8 cellular contexts compared by ENCODE assay signal in genomic region chr19:47573076-47574026, GRCh38. TPM values are rescaled to one million over a fixed set of nuclear protein-coding genes. Genes with fewer than 3 reads are reported as not detected.
DNase-seq lines count a peak whose midpoint lies in the region; ATAC-seq and TF ChIP-seq lines count a peak whose summit lies in the region.

Gene ZNF541, minus strand, starts transcription at chr19:47573148. Its CDS starts 17,292 bp downstream, at chr19:47555856.

- H3K27me3 ChIP-seq in IMR-90 (ENCODE audit: control insufficient read depth, insufficient read depth, low read length) (peaks cover 8% of the 10 kb centered on the region; the same call in 1 of the 2 replicates), uterus (no peaks in the 10 kb centered on the region)

- H2BK15ac ChIP-seq in IMR-90 (ENCODE audit: low read depth, low read length), result no peak within 1 kb of the TSS

- H4K8ac ChIP-seq in IMR-90 (ENCODE audit: low read depth in 2 of 2, low read length in 2 of 2), result 0 out of 4 replicates have a peak within 1 kb of the TSS, but pooled peaks have one; percentile 14 to 57

- H3K36me3 ChIP-seq in IMR-90 (ENCODE audit: control insufficient read depth, insufficient read depth, low read length) (no peaks in the 10 kb centered on the region), uterus (no peaks in the 10 kb centered on the region)

- TF ChIP-seq RAD21 in IMR-90 (IDR thresholded peaks at IDR 0.05; ENCODE audit: low read length), result no peak

- H3K27ac ChIP-seq in IMR-90 (ENCODE audit: insufficient read depth, low read length) (no peak within 1 kb of the TSS), uterus (no peak within 1 kb of the TSS)

- in situ Hi-C loops in IMR-90 (cut with MboI; ENCODE audit: low sequenced_read_pairs), result no loop called here

- dilution Hi-C loops in IMR-90 (cut with HindIII; ENCODE audit: low sequenced_read_pairs, unreplicated experiment), result no loop called here

- 41% methylated on average over 5 of the region's 88 CpGs; no CpG with 5 or more reads in 1 of the 2 experiments for WGBS in IMR-90 (ENCODE audit: extremely low coverage in 2 of 2, insufficient read length in 1 of 2), 2 experiments

- H3K9me3 ChIP-seq in IMR-90 (ENCODE audit: control insufficient read depth, insufficient read depth, low read length) (no peaks in the 10 kb centered on the region), uterus (no peaks in the 10 kb centered on the region)

- TF ChIP-seq POLR2A in IMR-90 (IDR thresholded peaks at IDR 0.05; ENCODE audit: low read depth, low read length) (no peak), uterus (IDR thresholded peaks at IDR 0.05) (no peak)

- H3K4me2 ChIP-seq in IMR-90 (ENCODE audit: low read depth, low read length), result peak within 1 kb of the TSS; percentile 40; the same call in 1 of the 2 replicates

- no peak within 1 kb of the TSS for H4K91ac ChIP-seq in IMR-90 (ENCODE audit: insufficient read depth, low read depth, low read length)

- H3K14ac ChIP-seq in IMR-90 (replicated peaks; ENCODE audit: low read depth, low read length), result no peak within 1 kb of the TSS

- H3K4me3 ChIP-seq in IMR-90 (ENCODE audit: insufficient read depth, low read depth, low read length), result peak within 1 kb of the TSS; percentile 19; the same call in 1 of the 2 replicates
- H3K4me3 ChIP-seq in fibroblast of villous mesenchyme (ENCODE audit: low read depth, low read length), result peak within 1 kb of the TSS; percentile 49
- peak within 1 kb of the TSS; percentile 37 for H3K4me3 ChIP-seq in skeletal muscle cell (ENCODE audit: low read depth, low read length)
- H3K4me3 ChIP-seq in uterus, result peak within 1 kb of the TSS in 1 of 2 donors; percentile 16

- H2AFZ ChIP-seq in IMR-90 (replicated peaks; ENCODE audit: low read length, poor library complexity), result peak within 1 kb of the TSS; percentile 86

- no peaks in the 10 kb centered on the region; a peak in 1 of 4 replicates for H3K79me1 ChIP-seq in IMR-90 (ENCODE audit: low read depth in 1 of 2, low read length in 2 of 2)

- no peak within 1 kb of the TSS for H3K56ac ChIP-seq in IMR-90 (ENCODE audit: extremely low read depth, insufficient read depth, low read length)

- no peak within 1 kb of the TSS for H4K5ac ChIP-seq in IMR-90 (ENCODE audit: low read depth, low read length)

- H3K9me1 ChIP-seq in IMR-90 (ENCODE audit: insufficient read depth, low read length), result no peaks in the 10 kb centered on the region; the same call in 1 of the 2 replicates

- H2BK5ac ChIP-seq in IMR-90 (ENCODE audit: low read depth, low read length, poor library complexity, severe bottlenecking), result no peak within 1 kb of the TSS

- ATAC-seq in IMR-90 (ENCODE audit: low read depth), result peak; percentile 67

- peak within 1 kb of the TSS; percentile 9 for H2AK9ac ChIP-seq in IMR-90 (replicated peaks; ENCODE audit: low read depth, low read length, poor library complexity)

- no peak within 1 kb of the TSS for H2BK20ac ChIP-seq in IMR-90 (ENCODE audit: low read depth, low read length)

- H2BK120ac ChIP-seq in IMR-90 (ENCODE audit: low read depth, low read length), result no peak within 1 kb of the TSS

- intact Hi-C loops in IMR-90 (cut with micrococcal nuclease), result no loop called here
- intact Hi-C loops in uterus (cut with DNase I; ENCODE audit: low total_unique reads), result no loop called here

- BruUV-seq in IMR-90 (replicated peaks; lab: Mats Ljungman, UMichigan), result no TSS peak

- CTCF ChIA-PET in IMR-90 (lab: Yijun Ruan, JAX), result no interaction called here

- TF ChIP-seq CTCF in IMR-90 (conservative IDR thresholded peaks at IDR 0.05; ENCODE audit: low read depth, low read length), result no peak
- TF ChIP-seq CTCF in fibroblast of villous mesenchyme (IDR thresholded peaks at IDR 0.05; ENCODE audit: insufficient read depth, low read depth, low read length), result no peak
- TF ChIP-seq CTCF in uterus (IDR thresholded peaks at IDR 0.05), result no peak

- no peak within 1 kb of the TSS; the same call in 1 of the 2 replicates for H2AK5ac ChIP-seq in IMR-90 (ENCODE audit: low read depth, low read length)

- POLR2A ChIA-PET in IMR-90 (lab: Charles Lee; ENCODE audit: unreplicated experiment), result no interaction called here

- DNase-seq in IMR-90 (peak; percentile 12), activated T-helper 1 cell treated with Interleukin-2 at 50 U/mL for 16 hours (ENCODE audit: low read depth) (peak; percentile 83), fibroblast of villous mesenchyme (ENCODE audit: low read depth) (peak; percentile 17), skeletal muscle cell (ENCODE audit: low read depth) (peak; percentile 11), uterus (peak; percentile 31 to 41), NCI-H2171 (lab: John Stamatoyannopoulos, UW) (no peak), glomerular visceral epithelial cell (ENCODE audit: extremely low spot score) (no peak), NCI-H2029 treated with DMSO at 0.1 percent for 48 hours (lab: John Stamatoyannopoulos, UW) (no peak)

- H4K20me1 ChIP-seq in IMR-90 (ENCODE audit: insufficient read depth, low read length), result no peaks in the 10 kb centered on the region

- no peak within 1 kb of the TSS for H3K18ac ChIP-seq in IMR-90 (ENCODE audit: low read depth, low read length)

- no peaks in the 10 kb centered on the region for H3K4me1 ChIP-seq in IMR-90 (ENCODE audit: control insufficient read depth, insufficient read depth, low read length)
- no peaks in the 10 kb centered on the region for H3K4me1 ChIP-seq in uterus

- H3K9ac ChIP-seq in IMR-90 (ENCODE audit: low read depth, low read length), result no peak within 1 kb of the TSS

- H3K23ac ChIP-seq in IMR-90 (ENCODE audit: low read depth, low read length), result no peak within 1 kb of the TSS

- H3K4ac ChIP-seq in IMR-90 (ENCODE audit: low read depth, low read length), result no peak within 1 kb of the TSS

TF ChIP-seq in IMR-90, 13 proteins besides CTCF, POLR2A, EP300 and RAD21:
- peak; percentile 51 for TF ChIP-seq BHLHE40 (IDR thresholded peaks at IDR 0.05; ENCODE audit: low read depth, low read length)
- TF ChIP-seq MAZ (IDR thresholded peaks at IDR 0.05; ENCODE audit: borderline replicate concordance, low read depth, low read length), result peak; percentile 23; the same call in 1 of the 2 replicates
- no peak for TF ChIP-seq CEBPB (IDR thresholded peaks at IDR 0.05; ENCODE audit: low read depth, low read length)

RNA-seq across cellular contexts. Expression of gene ZNF541, which starts in this region (rescaled TPM):
- total RNA-seq in IMR-90 (2012; rRNA removed) (not detected in 2 replicates), fibroblast of villous mesenchyme (under 0.01 TPM in 2 replicates), uterus (1 to 10 TPM in 1 of 4 donors, under 1 TPM in 1, not detected in 2; 0.90 to 1.2 TPM)
- polyA plus RNA-seq in IMR-90 (2012; rRNA removed), result not detected in 2 replicates
- polyA plus RNA-seq in IMR-90 (2012; cell fraction: cytosol; rRNA removed), result 0.01 TPM in 1 of 2 replicates, not detected in the other
- polyA plus RNA-seq in IMR-90 (2012; cell fraction: nucleus; rRNA removed; ENCODE audit: low replicate concordance), result 0.08 and 0.16 TPM in 2 replicates

Comparison
In these comparisons a context has a peak if more than half of its experiments do, and no peak if none do; other contexts are left out.
1. Peak in DNase-seq, ATAC-seq, H3K4me3 ChIP-seq and H3K4me2 ChIP-seq in IMR-90; RNA of the gene not detected or under 1 TPM.
2. Peak in DNase-seq and H3K4me3 ChIP-seq in fibroblast of villous mesenchyme; RNA of the gene not detected or under 1 TPM.
3. DNase-seq: peak in activated T-helper 1 cell treated with Interleukin-2 at 50 U/mL for 16 hours (single experiment), skeletal muscle cell (single experiment) and uterus (2 of 2); none in NCI-H2171 (single experiment), glomerular visceral epithelial cell (single experiment) and NCI-H2029 treated with DMSO at 0.1 percent for 48 hours (single experiment).